ENCODE assay signal across 29 cellular contexts in genomic region chr12:101841069-101841468, GRCh38.
"Had no signal": no experiment of that assay in that cellular context is flagged by ENCODE, and none has a peak within 500 bp of the region (broad histone marks: within the 10 kb centered on the region; RNA-seq: fewer than 3 reads in every experiment).

No MANE protein-coding gene starts in this region.

- H3K4me3 Mint-ChIP-seq: activated CD4-positive, alpha-beta memory T cell treated with anti-CD3 and anti-CD28 coated beads, Interleukin-2, amount 10 ng/mL, durations not matched to agents 7 days and 5 days; activated CD4-positive, alpha-beta T cell treated with anti-CD3 and anti-CD28 coated beads, Interleukin-2, amount 10 ng/mL, durations not matched to agents 7 days and 5 days; activated naive CD8-positive, alpha-beta T cell; activated T-cell treated with anti-CD3 and anti-CD28 coated beads, Interleukin-2, amount 50 U/mL, for 24 hours; activated T-cell treated with anti-CD3 and anti-CD28 coated beads, Interleukin-2, amount 50 U/mL, for 72 hours; activated T-helper 17 cell treated with anti-CD3 and anti-CD28 coated beads, Interleukin-2, amount 50 U/mL, for 72 hours; brain; endodermal cell; T-helper 17 cell; T-helper 2 cell treated with Interferon-gamma antibody and Interleukin-4, amounts not matched to agents 5 μg/mL and 100 μg/mL, for 36 hours had no signal

- H3K27me3 Mint-ChIP-seq: activated T-cell treated with anti-CD3 and anti-CD28 coated beads, Interleukin-2, amount 50 U/mL, for 24 hours; activated T-helper 17 cell treated with anti-CD3 and anti-CD28 coated beads, Interleukin-2, amount 50 U/mL, for 72 hours; T-helper 17 cell had no signal

- ATAC-seq: activated T-cell treated with anti-CD3 and anti-CD28 coated beads, Interleukin-2, amount 50 U/mL, for 72 hours; activated T-helper 17 cell treated with anti-CD3 and anti-CD28 coated beads, Interleukin-2, amount 50 U/mL, for 72 hours; esophagus mucosa; T-helper 17 cell had no signal

- H3K9me3 Mint-ChIP-seq: activated CD4-positive, alpha-beta memory T cell treated with anti-CD3 and anti-CD28 coated beads, Interleukin-2, amount 10 ng/mL, durations not matched to agents 7 days and 5 days; activated CD4-positive, alpha-beta T cell treated with anti-CD3 and anti-CD28 coated beads, Interleukin-2, amount 10 ng/mL, durations not matched to agents 7 days and 5 days; activated T-cell treated with anti-CD3 and anti-CD28 coated beads, Interleukin-2, amount 50 U/mL, for 24 hours; activated T-cell treated with anti-CD3 and anti-CD28 coated beads, Interleukin-2, amount 50 U/mL, for 72 hours; activated T-helper 17 cell treated with anti-CD3 and anti-CD28 coated beads, Interleukin-2, amount 50 U/mL, for 72 hours; brain; endodermal cell; T-helper 2 cell treated with Interferon-gamma antibody and Interleukin-4, amounts not matched to agents 5 μg/mL and 100 μg/mL, for 36 hours had no signal

- H3K4me1 Mint-ChIP-seq: endodermal cell had no signal

- H3K27ac Mint-ChIP-seq: activated CD4-positive, alpha-beta memory T cell treated with anti-CD3 and anti-CD28 coated beads, Interleukin-2, amount 10 ng/mL, durations not matched to agents 7 days and 5 days; activated CD4-positive, alpha-beta T cell treated with anti-CD3 and anti-CD28 coated beads, Interleukin-2, amount 10 ng/mL, durations not matched to agents 7 days and 5 days; activated naive CD8-positive, alpha-beta T cell; activated T-cell treated with anti-CD3 and anti-CD28 coated beads, Interleukin-2, amount 50 U/mL, for 24 hours; activated T-cell treated with anti-CD3 and anti-CD28 coated beads, Interleukin-2, amount 50 U/mL, for 72 hours; activated T-helper 17 cell treated with anti-CD3 and anti-CD28 coated beads, Interleukin-2, amount 50 U/mL, for 72 hours; brain; endodermal cell; T-helper 17 cell; T-helper 2 cell treated with Interferon-gamma antibody and Interleukin-4, amounts not matched to agents 5 μg/mL and 100 μg/mL, for 36 hours had no signal

- DNase-seq: activated CD4-positive, alpha-beta memory T cell treated with anti-CD3 and anti-CD28 coated beads, Interleukin-2, amount 10 ng/mL, durations not matched to agents 7 days and 5 days; activated CD4-positive, alpha-beta T cell treated with anti-CD3 and anti-CD28 coated beads for 1 hour; activated CD4-positive, alpha-beta T cell treated with anti-CD3 and anti-CD28 coated beads for 4 hours; activated CD4-positive, alpha-beta T cell treated with anti-CD3 and anti-CD28 coated beads, Interleukin-2, amount 10 ng/mL, durations not matched to agents 7 days and 5 days; activated CD4-positive, alpha-beta T cell treated with anti-CD3 and anti-CD28 coated beads, Interleukin-2, amount 50 U/mL, for 4 hours; activated CD8-positive, alpha-beta memory T cell treated with anti-CD3 and anti-CD28 coated beads, Interleukin-2, amount 50 U/mL, for 48 hours; activated effector memory CD4-positive, alpha-beta T cell treated with Interleukin-2 at 50 U/mL for 16 hours; activated gamma-delta T cell treated with Interleukin-2 at 50 U/mL for 16 hours; activated naive CD4-positive, alpha-beta T cell treated with anti-CD3 and anti-CD28 coated beads, Interleukin-2, amount 50 U/mL, for 16 hours; activated naive CD4-positive, alpha-beta T cell treated with Interleukin-2 at 50 U/mL for 16 hours; activated T-cell treated with anti-CD3 and anti-CD28 coated beads for 4 hours; activated T-cell treated with anti-CD3 and anti-CD28 coated beads, Interleukin-2, amount 50 U/mL, for 24 hours; activated T-cell treated with anti-CD3 and anti-CD28 coated beads, Interleukin-2, amount 50 U/mL, for 72 hours; central memory CD4-positive, alpha-beta T cell; cerebellar nuclear complex; colonic mucosa; dorsolateral prefrontal cortex; effector memory CD4-positive, alpha-beta T cell; endodermal cell; foreskin fibroblast; head of caudate nucleus; T-helper 1 cell; T-helper 17 cell; T1000 had no signal

- H3K36me3 Mint-ChIP-seq: activated naive CD8-positive, alpha-beta T cell; brain had no signal
